ENCODE assay signal across 27 cellular contexts in genomic region chr1:8974551-8974950, GRCh38. TPM values are rescaled to one million over a fixed set of nuclear protein-coding genes. Genes with fewer than 3 reads are reported as not detected.
"Had no signal": no experiment of that assay in that cellular context is flagged by ENCODE, and none has a peak within 500 bp of the region (broad histone marks: within the 10 kb centered on the region; RNA-seq: fewer than 3 reads in every experiment).

No MANE protein-coding gene starts in this region.

- H3K27me3 ChIP-seq: Peyer's patch had no signal

- H3K36me3 ChIP-seq: Peyer's patch had no signal

- H3K27me3 Mint-ChIP-seq: activated CD4-positive, alpha-beta T cell treated with anti-CD3 and anti-CD28 coated beads, Interleukin-2, amount 10 ng/mL, durations not matched to agents 7 days and 5 days; activated naive CD8-positive, alpha-beta T cell treated with anti-CD3 and anti-CD28 coated beads, Interleukin-2, amount 10 ng/mL, durations not matched to agents 7 days and 5 days; T-helper 17 cell had no signal

- DNase-seq: activated B cell treated with CpG ODN at 0.5 μM for 24 hours; activated CD4-positive, alpha-beta memory T cell treated with anti-CD3 and anti-CD28 coated beads, Interleukin-2, amount 10 ng/mL, durations not matched to agents 7 days and 5 days; activated CD4-positive, alpha-beta T cell treated with anti-CD3 and anti-CD28 coated beads for 1 hour; activated CD4-positive, alpha-beta T cell treated with anti-CD3 and anti-CD28 coated beads, Interleukin-2, amount 10 ng/mL, durations not matched to agents 7 days and 5 days; activated gamma-delta T cell treated with Interleukin-2 at 50 U/mL for 16 hours; activated naive CD4-positive, alpha-beta T cell treated with anti-CD3 and anti-CD28 coated beads, Interleukin-2, amount 10 ng/mL, durations not matched to agents 7 days and 5 days; activated T-cell treated with anti-CD3 and anti-CD28 coated beads for 4 hours; KG1; NCI-H1105; NCI-H1436; NCI-H1694 treated with DMSO at 0.1 percent for 48 hours; NCI-H2029 treated with DMSO at 0.1 percent for 48 hours; NCI-H345; NCI-H510A; NCI-H69; SHP77 treated with DMSO at 0.1 percent for 48 hours; T-helper 17 cell; T-helper 9 cell had no signal

- ATAC-seq: T-helper 17 cell had no signal

- H3K4me3 ChIP-seq: Peyer's patch had no signal

- H3K27ac Mint-ChIP-seq: activated B cell treated with CpG ODN at 0.5 μM for 24 hours; activated CD4-positive, alpha-beta memory T cell treated with anti-CD3 and anti-CD28 coated beads, Interleukin-2, amount 10 ng/mL, durations not matched to agents 7 days and 5 days; activated CD4-positive, alpha-beta T cell treated with anti-CD3 and anti-CD28 coated beads, Interleukin-2, amount 10 ng/mL, durations not matched to agents 7 days and 5 days; activated naive CD4-positive, alpha-beta T cell treated with anti-CD3 and anti-CD28 coated beads, Interleukin-2, amount 10 ng/mL, durations not matched to agents 7 days and 5 days; activated T-helper 2 cell treated with anti-CD3 and anti-CD28 coated beads, Interferon-gamma antibody, Interleukin-2, Interleukin-4, amounts not matched to agents 10 μg/mL and 5 μg/mL and 100 μg/mL, durations not matched to agents 14 hours and 24 hours and 36 hours; T-helper 17 cell had no signal

- H3K4me1 ChIP-seq: Peyer's patch had no signal

- H3K9me3 Mint-ChIP-seq: activated B cell treated with CpG ODN at 0.5 μM for 24 hours; activated CD4-positive, alpha-beta memory T cell treated with anti-CD3 and anti-CD28 coated beads, Interleukin-2, amount 10 ng/mL, durations not matched to agents 7 days and 5 days; activated CD4-positive, alpha-beta T cell treated with anti-CD3 and anti-CD28 coated beads, Interleukin-2, amount 10 ng/mL, durations not matched to agents 7 days and 5 days; activated naive CD4-positive, alpha-beta T cell treated with anti-CD3 and anti-CD28 coated beads, Interleukin-2, amount 10 ng/mL, durations not matched to agents 7 days and 5 days; activated naive CD8-positive, alpha-beta T cell treated with anti-CD3 and anti-CD28 coated beads, Interleukin-2, amount 10 ng/mL, durations not matched to agents 7 days and 5 days; central memory CD8-positive, alpha-beta T cell had no signal

- H3K9me3 ChIP-seq: Peyer's patch had no signal

- H3K27ac ChIP-seq: Peyer's patch had no signal

- H3K4me3 Mint-ChIP-seq: activated B cell treated with CpG ODN at 0.5 μM for 24 hours; activated CD4-positive, alpha-beta memory T cell treated with anti-CD3 and anti-CD28 coated beads, Interleukin-2, amount 10 ng/mL, durations not matched to agents 7 days and 5 days; activated CD4-positive, alpha-beta T cell treated with anti-CD3 and anti-CD28 coated beads, Interleukin-2, amount 10 ng/mL, durations not matched to agents 7 days and 5 days; activated naive CD4-positive, alpha-beta T cell treated with anti-CD3 and anti-CD28 coated beads, Interleukin-2, amount 10 ng/mL, durations not matched to agents 7 days and 5 days; activated naive CD8-positive, alpha-beta T cell treated with anti-CD3 and anti-CD28 coated beads, Interleukin-2, amount 10 ng/mL, durations not matched to agents 7 days and 5 days; central memory CD8-positive, alpha-beta T cell; T-helper 17 cell had no signal

RNA-seq across cellular contexts. Expression of gene CA6, which starts 28.9 kb away (rescaled TPM):
- total RNA-seq: activated B cell treated with CpG ODN at 0.5 μM for 24 hours, aorta, LHCN-M2, M059J, Peyer's patch had no signal

RNA-seq across cellular contexts. Expression of gene SLC2A7, which starts 51.7 kb away (rescaled TPM):
- total RNA-seq: activated B cell treated with CpG ODN at 0.5 μM for 24 hours; activated CD4-positive, alpha-beta memory T cell treated with anti-CD3 and anti-CD28 coated beads, Interleukin-2, amount 10 ng/mL, durations not matched to agents 7 days and 5 days; activated CD4-positive, alpha-beta T cell treated with anti-CD3 and anti-CD28 coated beads, Interleukin-2, amount 10 ng/mL, durations not matched to agents 7 days and 5 days; activated CD8-positive, alpha-beta memory T cell treated with anti-CD3 and anti-CD28 coated beads for 36 hours; activated T-helper 2 cell treated with anti-CD3 and anti-CD28 coated beads, Interferon-gamma antibody, Interleukin-2, Interleukin-4, amounts not matched to agents 10 μg/mL and 5 μg/mL and 100 μg/mL, durations not matched to agents 14 hours and 24 hours and 36 hours; aorta; LHCN-M2; M059J; SK-MEL-5; T-helper 17 cell had no signal
